Comparison of ENCODE assay signal across 8 cellular contexts in genomic region chr5:138465288-138466057, GRCh38. TPM values are rescaled to one million over a fixed set of nuclear protein-coding genes. Genes with fewer than 3 reads are reported as not detected.
DNase-seq lines count a peak whose midpoint lies in the region; ATAC-seq and TF ChIP-seq lines count a peak whose summit lies in the region.

EGR1 (plus strand) TSS chr5:138465479; CDS start chr5:138465762, 283 bp downstream.

- intact Hi-C loops in dendritic cell treated with granulocyte-macrophage colony-stimulating factor and Interleukin-4, amounts not matched to agents 40 ng/mL and 50 ng/mL, for 4 days (cut with micrococcal nuclease) = loop anchor here (1.0 kb wide), 1 partner anchor 27 kb away; no protein-coding TSS in a partner anchor

- H3K36me3 Mint-ChIP-seq in dendritic cell treated with granulocyte-macrophage colony-stimulating factor and Interleukin-4, amounts not matched to agents 40 ng/mL and 50 ng/mL, for 4 days (ENCODE audit: low read depth) = peaks cover 22% of the 10 kb centered on the region

- no peaks in the 10 kb centered on the region for H3K27me3 ChIP-seq in liver (ENCODE audit: control insufficient read depth in 4 of 4, insufficient read depth in 4 of 4, low read length in 3 of 4)

- TF ChIP-seq CTCF in C4-2B (conservative IDR thresholded peaks at IDR 0.05) (no peak; the same call in 1 of the 2 replicates), liver (IDR thresholded peaks at IDR 0.05; ENCODE audit: low read depth, low read length, missing input control) (no peak)

- H3K4me1 ChIP-seq in liver (ENCODE audit: control insufficient read depth in 4 of 4, insufficient read depth in 4 of 4, low read length in 3 of 4) = peaks cover 0 to 25% (median 12%) of the 10 kb centered on the region in 4 donors

- peak; percentile 92 for DNase-seq in NCI-H748 treated with DMSO at 0.1 percent for 48 hours (lab: John Stamatoyannopoulos, UW)
- peak; percentile 95 to 96 for DNase-seq in activated CD4-positive, alpha-beta T cell treated with anti-CD3 and anti-CD28 coated beads, Interleukin-2, amount 50 U/mL, for 4 hours
- DNase-seq in stimulated activated CD4-positive, alpha-beta T cell treated with anti-CD3 and anti-CD28 coated beads, Interleukin-4, amount 100 ng/mL, for 1 hour = peak; percentile 91

- peaks cover 2 to 14% (median 13%) of the 10 kb centered on the region in 4 donors for H3K36me3 ChIP-seq in liver (ENCODE audit: control insufficient read depth in 4 of 4, insufficient read depth in 3 of 4, low read depth in 1 of 4, low read length in 3 of 4)

- WGBS in liver = under 1% methylated on average over 76 of the region's 76 CpGs

- peak; percentile 43 for ATAC-seq in GM19372 (IDR thresholded peaks at IDR 0.05; ENCODE audit: low read depth, unreplicated experiment)
- ATAC-seq in HG03520 (IDR thresholded peaks at IDR 0.05; ENCODE audit: unreplicated experiment) = peak; percentile 44

- peaks cover 50% of the 10 kb centered on the region for H3K4me1 Mint-ChIP-seq in dendritic cell treated with granulocyte-macrophage colony-stimulating factor and Interleukin-4, amounts not matched to agents 40 ng/mL and 50 ng/mL, for 4 days (ENCODE audit: low read depth)

- H3K27ac ChIP-seq in C4-2B = peak within 1 kb of the TSS; percentile 89
- peak within 1 kb of the TSS; percentile 94 to 95 for H3K27ac ChIP-seq in liver (ENCODE audit: low read depth in 1 of 2, low read length in 2 of 2)

- peak within 1 kb of the TSS; percentile 81 for H3K4me3 Mint-ChIP-seq in dendritic cell treated with granulocyte-macrophage colony-stimulating factor and Interleukin-4, amounts not matched to agents 40 ng/mL and 50 ng/mL, for 4 days

- H3K27me3 Mint-ChIP-seq in dendritic cell treated with granulocyte-macrophage colony-stimulating factor and Interleukin-4, amounts not matched to agents 40 ng/mL and 50 ng/mL, for 4 days = peaks cover 26% of the 10 kb centered on the region

- H3K9me3 Mint-ChIP-seq in dendritic cell treated with granulocyte-macrophage colony-stimulating factor and Interleukin-4, amounts not matched to agents 40 ng/mL and 50 ng/mL, for 4 days = no peaks in the 10 kb centered on the region

- no peaks in the 10 kb centered on the region for H3K9me3 ChIP-seq in liver (ENCODE audit: control insufficient read depth in 4 of 4, low read length in 3 of 4)

- no peak for TF ChIP-seq RAD21 in liver (IDR thresholded peaks at IDR 0.05)

- peak within 1 kb of the TSS; percentile 97 for H3K27ac Mint-ChIP-seq in dendritic cell treated with granulocyte-macrophage colony-stimulating factor and Interleukin-4, amounts not matched to agents 40 ng/mL and 50 ng/mL, for 4 days

- peak within 1 kb of the TSS; percentile 83 to 95 (median 92) for H3K4me3 ChIP-seq in liver (ENCODE audit: low read depth in 1 of 3, low read length in 3 of 3)

- peak within 1 kb of the TSS; percentile 74 to 84 for H3K9ac ChIP-seq in liver (ENCODE audit: low read depth in 1 of 2, low read length in 2 of 2)

TF ChIP-seq in liver, 16 proteins besides CTCF, POLR2A, EP300 and RAD21:
- TF ChIP-seq FOXA2 (IDR thresholded peaks at IDR 0.05) (no peak), EGR1 (IDR thresholded peaks at IDR 0.05; ENCODE audit: low read depth in 2 of 2) (peak; percentile 17 to 44), HNF4A (conservative IDR thresholded peaks at IDR 0.05) (no peak), SP1 (IDR thresholded peaks at IDR 0.05) (no peak), JUND (IDR thresholded peaks at IDR 0.05) (no peak), YY1 (IDR thresholded peaks at IDR 0.05) (peak; percentile 28), ATF3 (IDR thresholded peaks at IDR 0.05) (no peak), GABPA (IDR thresholded peaks at IDR 0.05 in 1 of 2, conservative IDR thresholded peaks at IDR 0.05 in 1 of 2) (no peak), HNF4G (IDR thresholded peaks at IDR 0.05) (no peak), RXRA (IDR thresholded peaks at IDR 0.05) (no peak), FOXA1 (IDR thresholded peaks at IDR 0.05) (no peak), NR2F2 (IDR thresholded peaks at IDR 0.05) (no peak), ZBTB33 (IDR thresholded peaks at IDR 0.05) (no peak), TAF1 (conservative IDR thresholded peaks at IDR 0.05) (peak; percentile 71), REST (IDR thresholded peaks at IDR 0.05) (no peak)
- TF ChIP-seq, protein P1, sequence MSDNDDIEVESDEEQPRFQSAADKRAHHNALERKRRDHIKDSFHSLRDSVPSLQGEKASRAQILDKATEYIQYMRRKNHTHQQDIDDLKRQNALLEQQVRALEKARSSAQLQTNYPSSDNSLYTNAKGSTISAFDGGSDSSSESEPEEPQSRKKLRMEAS (IDR thresholded peaks at IDR 0.05) = no peak

RNA-seq across cellular contexts. Expression of gene EGR1, which starts in this region (rescaled TPM):
- 1 to 10 TPM; 1.4 to 6.1 TPM for total RNA-seq in liver
- 10 to 100 TPM; 20.1 to 88.7 TPM for polyA plus RNA-seq in liver

Comparison
In these comparisons a context has a peak if more than half of its experiments do, and no peak if none do; other contexts are left out.
1. Peak in every context shown above with its lines: DNase-seq, ATAC-seq, H3K4me3 ChIP-seq and H3K27ac ChIP-seq.